ENCODE assay signal across 9 cellular contexts in the genomic region with DNA sequence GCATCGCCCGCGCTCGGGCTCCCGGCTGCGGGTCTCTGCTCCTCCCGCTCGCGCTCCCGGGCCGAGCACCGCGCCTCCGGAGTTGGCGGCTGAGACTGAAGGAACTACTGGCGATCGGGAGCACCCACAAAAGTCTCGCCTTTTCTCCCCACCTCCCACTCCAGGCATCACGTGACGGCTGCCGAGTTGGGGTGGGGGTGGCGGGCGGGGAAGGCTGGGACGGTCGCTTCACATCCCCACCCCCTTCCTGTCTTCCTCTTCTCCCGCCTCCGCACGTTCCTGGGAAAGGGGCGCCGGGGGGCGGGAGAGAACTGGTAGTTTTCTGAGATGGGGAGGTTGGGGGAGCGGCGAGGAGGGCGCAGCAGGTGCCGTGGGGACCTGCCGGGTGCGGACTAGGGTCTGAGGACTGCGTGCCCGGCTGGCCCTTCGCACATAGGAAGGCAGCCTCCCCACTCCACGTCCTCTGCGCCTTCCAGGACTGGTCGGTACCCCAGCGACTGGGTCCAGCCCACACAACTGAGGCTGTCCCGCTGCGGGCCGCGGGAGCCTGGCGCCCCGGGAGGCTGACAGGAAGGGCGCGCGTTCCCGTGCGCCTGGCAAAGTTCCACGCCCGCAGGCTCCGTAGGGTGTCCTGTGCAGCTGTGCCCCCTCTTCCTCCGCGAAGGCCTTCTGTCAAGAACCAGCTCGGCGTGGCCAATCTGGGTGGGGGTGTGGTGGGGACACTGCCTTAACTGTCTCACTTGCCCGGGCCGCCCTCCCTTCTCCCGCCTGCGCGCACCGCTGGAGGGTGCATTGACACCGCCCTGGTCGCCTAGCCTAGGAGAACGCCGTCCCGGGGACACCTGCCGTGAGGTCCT. TPM values are rescaled to one million over a fixed set of nuclear protein-coding genes. Genes with fewer than 3 reads are reported as not detected.
A peak's percentile ranks its signal among the peaks of the same experiment; 100 is the strongest.
DNase-seq lines count a peak whose midpoint lies in the region; ATAC-seq, FAIRE-seq and TF ChIP-seq lines count a peak whose summit lies in the region.
"Had no signal": no experiment of that assay in that cellular context is flagged by ENCODE, and none has a peak within 500 bp of the region (broad histone marks: within the 10 kb centered on the region; RNA-seq: fewer than 3 reads in every experiment).

Gene LYPD1 (minus strand): TSS at position 102 of the 857 bp plus-strand sequence. CDS start 273 bp downstream, outside the sequence.

- CTCF ChIA-PET in activated CD4-positive, alpha-beta T cell treated with anti-CD3 and anti-CD28 coated beads, Interleukin-2, amount 10 ng/mL, durations not matched to agents 7 days and 5 days (lab: Charles Lee) = no interaction called here

- no peak for ATAC-seq in GM21723 (IDR thresholded peaks at IDR 0.05; ENCODE audit: unreplicated experiment)

- TF ChIP-seq CTCF in ascending aorta (IDR thresholded peaks at IDR 0.05) = no peak

- no peak within 1 kb of the TSS for H3K27ac Mint-ChIP-seq in activated CD4-positive, alpha-beta T cell treated with anti-CD3 and anti-CD28 coated beads, Interleukin-2, amount 10 ng/mL, durations not matched to agents 7 days and 5 days

- DNase-seq in DMS53 (lab: John Stamatoyannopoulos, UW) = peak; percentile 57
- DNase-seq in DMS53 treated with DMSO at 0.1 percent for 48 hours (lab: John Stamatoyannopoulos, UW; ENCODE audit: unreplicated experiment) = no peak
- no peak for DNase-seq in ascending aorta (ENCODE audit: low spot score in 2 of 2)
- DNase-seq in GM12891 (ENCODE audit: insufficient read length, low spot score) = no peak
- DNase-seq in activated CD4-positive, alpha-beta T cell treated with anti-CD3 and anti-CD28 coated beads, Interleukin-2, amount 10 ng/mL, durations not matched to agents 7 days and 5 days = no peak

- H3K27me3 ChIP-seq in ascending aorta = peaks cover 6% of the 10 kb centered on the region
- H3K27me3 ChIP-seq in iPS-20b (ENCODE audit: insufficient read depth, low read length) = peaks cover 92% of the 10 kb centered on the region

- TF ChIP-seq POLR2A in GM12891 (IDR thresholded peaks at IDR 0.05; ENCODE audit: low read depth, low read length) = no peak

- H3K27me3 Mint-ChIP-seq in activated CD4-positive, alpha-beta T cell treated with anti-CD3 and anti-CD28 coated beads, Interleukin-2, amount 10 ng/mL, durations not matched to agents 7 days and 5 days = peaks cover 29% of the 10 kb centered on the region

- peaks cover 6 to 8% of the 10 kb centered on the region in 2 donors for H3K4me1 ChIP-seq in ascending aorta
- H3K4me1 ChIP-seq in iPS-20b (ENCODE audit: insufficient read depth, low read length) = peaks cover 3% of the 10 kb centered on the region; the same call in 1 of the 2 replicates

- no peak for FAIRE-seq in GM12891 (lab: Jason Lieb, UNC)

- no peak within 1 kb of the TSS for H3K27ac ChIP-seq in ascending aorta
- H3K27ac ChIP-seq in iPS-20b (ENCODE audit: low read length) = no peak within 1 kb of the TSS
- H3K27ac ChIP-seq in skin epidermis = no peak within 1 kb of the TSS

- H3K36me3 ChIP-seq in ascending aorta = no peaks in the 10 kb centered on the region
- no peaks in the 10 kb centered on the region for H3K36me3 ChIP-seq in iPS-20b (ENCODE audit: insufficient read depth, low read depth, low read length)

- POLR2A ChIA-PET in activated CD4-positive, alpha-beta T cell treated with anti-CD3 and anti-CD28 coated beads, Interleukin-2, amount 10 ng/mL, durations not matched to agents 7 days and 5 days (lab: Charles Lee) = no interaction called here

- no peak within 1 kb of the TSS; the same call in 1 of the 2 replicates for H3K9ac ChIP-seq in iPS-20b (ENCODE audit: low read depth, low read length)

- H3K4me3 Mint-ChIP-seq in activated CD4-positive, alpha-beta T cell treated with anti-CD3 and anti-CD28 coated beads, Interleukin-2, amount 10 ng/mL, durations not matched to agents 7 days and 5 days = no peak within 1 kb of the TSS

- H3K4me3 ChIP-seq in ascending aorta = peak within 1 kb of the TSS; percentile 42 to 46
- peak within 1 kb of the TSS; percentile 80 for H3K4me3 ChIP-seq in iPS-20b (ENCODE audit: low read length)
- H3K4me3 ChIP-seq in skin epidermis = peak within 1 kb of the TSS; percentile 19 to 38 (median 27)

- H3K36me3 Mint-ChIP-seq in activated CD4-positive, alpha-beta T cell treated with anti-CD3 and anti-CD28 coated beads, Interleukin-2, amount 10 ng/mL, durations not matched to agents 7 days and 5 days (ENCODE audit: low read depth) = no peaks in the 10 kb centered on the region

- no peaks in the 10 kb centered on the region for H3K4me1 Mint-ChIP-seq in activated CD4-positive, alpha-beta T cell treated with anti-CD3 and anti-CD28 coated beads, Interleukin-2, amount 10 ng/mL, durations not matched to agents 7 days and 5 days

- intact Hi-C loops in ascending aorta (cut with DNase I) = no loop called here

- H3K9me3 ChIP-seq in ascending aorta (no peaks in the 10 kb centered on the region), iPS-20b (ENCODE audit: insufficient read depth, low read depth, low read length) (no peaks in the 10 kb centered on the region)

- no peaks in the 10 kb centered on the region for H3K9me3 Mint-ChIP-seq in activated CD4-positive, alpha-beta T cell treated with anti-CD3 and anti-CD28 coated beads, Interleukin-2, amount 10 ng/mL, durations not matched to agents 7 days and 5 days

TF ChIP-seq in GM12891, 5 proteins besides CTCF, POLR2A, EP300 and RAD21:
- TF ChIP-seq POLR2AphosphoS5 (IDR thresholded peaks at IDR 0.05; ENCODE audit: low read depth, low read length) (no peak), TAF1 (IDR thresholded peaks at IDR 0.05; ENCODE audit: low read depth, low read length) (no peak), SPI1 (IDR thresholded peaks at IDR 0.05; ENCODE audit: low read depth, low read length) (no peak), POU2F2 (IDR thresholded peaks at IDR 0.05; ENCODE audit: low read depth, low read length) (no peak)

RNA-seq across cellular contexts. Expression of gene LYPD1, which starts in this region (rescaled TPM):
- total RNA-seq in ascending aorta = not detected
- polyA plus RNA-seq in GM12891 (2012; ENCODE audit: low read depth, missing spikeins) = not detected
- total RNA-seq in activated CD4-positive, alpha-beta T cell treated with anti-CD3 and anti-CD28 coated beads, Interleukin-2, amount 10 ng/mL, durations not matched to agents 7 days and 5 days = not detected
- total RNA-seq: T-helper 2 cell treated with Interferon-gamma antibody and Interleukin-4, amounts not matched to agents 100 ng/mL and 5 ng/mL, for 36 hours had no signal

Comparison
In these comparisons a context has a peak if more than half of its experiments do, and no peak if none do; other contexts are left out.
1. H3K4me3 ChIP-seq: peak in every context shown above with its lines; median percentile 80 in iPS-20b; 44 in ascending aorta; 27 in skin epidermis.